22 cellular contexts compared by ENCODE assay signal in the genomic region with DNA sequence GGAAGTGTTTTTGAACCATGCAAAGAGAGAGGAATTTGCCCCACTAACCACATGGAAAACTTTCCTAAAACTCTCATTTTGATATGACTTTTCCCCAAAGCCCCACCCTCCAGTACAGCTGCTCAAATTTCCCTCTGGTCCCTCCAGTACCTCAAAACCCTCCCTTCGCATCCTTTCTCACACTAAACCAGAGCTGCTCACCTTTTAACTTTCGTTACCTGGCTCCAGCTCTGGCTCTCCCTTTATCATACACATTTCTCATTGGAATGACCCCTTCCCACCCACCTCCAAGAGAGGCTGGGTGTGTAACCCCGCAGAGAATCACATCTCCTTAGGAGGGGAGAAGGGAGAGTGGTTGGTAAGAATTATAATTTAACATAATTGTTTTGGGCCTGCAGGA.
DNase-seq lines count a peak whose midpoint lies in the region; ATAC-seq and TF ChIP-seq lines count a peak whose summit lies in the region.
"Had no signal": no experiment of that assay in that cellular context is flagged by ENCODE, and none has a peak within 500 bp of the region (broad histone marks: within the 10 kb centered on the region; RNA-seq: fewer than 3 reads in every experiment).

No MANE protein-coding gene starts in this region.

- peaks cover 14% of the 10 kb centered on the region for H3K4me1 Mint-ChIP-seq in GM23338
- peaks cover 15% of the 10 kb centered on the region for H3K4me1 Mint-ChIP-seq in WTC11
- peaks cover 12% of the 10 kb centered on the region for H3K4me1 Mint-ChIP-seq in neural crest cell

- DNase-seq in GM23338 (ENCODE audit: low spot score) (no peak), WTC11 (ENCODE audit: low spot score) (no peak), neural crest cell (ENCODE audit: low read depth, low spot score) (no peak), activated gamma-delta T cell treated with Interleukin-2 at 50 U/mL for 16 hours (no peak), suprapubic skin (ENCODE audit: low spot score in 2 of 2) (no peak), NCI-H1930 (lab: John Stamatoyannopoulos, UW) (no peak)
- DNase-seq: BE2C, DMS 273 treated with DMSO at 0.1 percent for 48 hours, DMS79 treated with DMSO at 0.1 percent for 48 hours, GOT3, MV-4-11, NCI-H1105 treated with DMSO at 0.1 percent for 48 hours, NCI-H1694, NCI-H2081 treated with DMSO at 0.1 percent for 48 hours, NCI-H2171 treated with DMSO at 0.1 percent for 48 hours, NCI-H526 treated with DMSO at 0.1 percent for 48 hours, PC-3, RPMI8226, SHP77 treated with DMSO at 0.1 percent for 48 hours, SK-N-SH had no signal

- H3K27ac Mint-ChIP-seq in GM23338 = no peak overlapping the region
- peak overlapping the region; percentile 20; the same call in 1 of the 2 replicates for H3K27ac Mint-ChIP-seq in WTC11
- H3K27ac Mint-ChIP-seq in neural crest cell (ENCODE audit: unreplicated experiment) = peak overlapping the region; percentile 21

- peak overlapping the region; percentile 100 for H3K27ac ChIP-seq in ACC112 (ENCODE audit: low read depth, low read length)
- no peak overlapping the region for H3K27ac ChIP-seq in GM23338 (ENCODE audit: low read depth)
- no peak overlapping the region for H3K27ac ChIP-seq in suprapubic skin

- H3K27me3 Mint-ChIP-seq in GM23338 (ENCODE audit: insufficient read depth, low read depth, poor library complexity) = peaks cover 9% of the 10 kb centered on the region
- H3K27me3 Mint-ChIP-seq in WTC11 (ENCODE audit: low read depth) = no peaks in the 10 kb centered on the region; the same call in 1 of the 2 replicates
- H3K27me3 Mint-ChIP-seq in neural crest cell (ENCODE audit: low read depth) = peaks cover 8% of the 10 kb centered on the region

- H3K27me3 ChIP-seq in ACC112 (ENCODE audit: insufficient read depth, low read length) (no peaks in the 10 kb centered on the region), GM23338 (ENCODE audit: insufficient read depth) (no peaks in the 10 kb centered on the region), suprapubic skin (no peaks in the 10 kb centered on the region)
- H3K27me3 ChIP-seq: BE2C had no signal

- no peak for TF ChIP-seq POLR2A in suprapubic skin (IDR thresholded peaks at IDR 0.05)

- ATAC-seq in GM23338 (no peak), WTC11 (no peak), GM21737 (IDR thresholded peaks at IDR 0.05; ENCODE audit: unreplicated experiment) (no peak)
- ATAC-seq: PC-3 had no signal

- no peaks in the 10 kb centered on the region for H4K20me1 ChIP-seq in GM23338 (replicated peaks; ENCODE audit: insufficient read depth)

- H3K36me3 Mint-ChIP-seq in GM23338 (ENCODE audit: low read depth) (peaks cover 2% of the 10 kb centered on the region; the same call in 1 of the 3 replicates), WTC11 (peaks cover 8% of the 10 kb centered on the region), neural crest cell (ENCODE audit: low read depth) (no peaks in the 10 kb centered on the region)

- no peaks in the 10 kb centered on the region for H3K79me2 ChIP-seq in ACC112 (ENCODE audit: control insufficient read depth, insufficient read depth, low read length, unreplicated experiment)
- no peaks in the 10 kb centered on the region for H3K79me2 ChIP-seq in GM23338 (replicated peaks; ENCODE audit: insufficient read depth)

- CTCF ChIA-PET in WTC11 (lab: Charles Lee) = no interaction called here

- H3F3A ChIP-seq in GM23338 (replicated peaks; ENCODE audit: low read depth) = no peaks in the 10 kb centered on the region; the same call in 1 of the 2 replicates

- no peak for TF ChIP-seq CTCF in GM23338 (conservative IDR thresholded peaks at IDR 0.05; ENCODE audit: low read depth in 2 of 2)
- TF ChIP-seq CTCF in WTC11 (IDR thresholded peaks at IDR 0.05) = no peak
- no peak for TF ChIP-seq CTCF in neural crest cell (conservative IDR thresholded peaks at IDR 0.05)
- TF ChIP-seq CTCF in suprapubic skin (IDR thresholded peaks at IDR 0.05) = no peak

- H3K4me3 ChIP-seq in ACC112 (ENCODE audit: low read depth, low read length) = no peak overlapping the region
- H3K4me3 ChIP-seq in GM23338 = no peak overlapping the region
- no peak overlapping the region for H3K4me3 ChIP-seq in suprapubic skin

- H3K36me3 ChIP-seq in ACC112 (ENCODE audit: insufficient read depth, low read length) = no peaks in the 10 kb centered on the region
- H3K36me3 ChIP-seq in GM23338 (ENCODE audit: insufficient read depth) = no peaks in the 10 kb centered on the region
- no peaks in the 10 kb centered on the region for H3K36me3 ChIP-seq in suprapubic skin
- H3K36me3 ChIP-seq: BE2C had no signal

- H3K4me3 Mint-ChIP-seq in GM23338 = no peak overlapping the region
- H3K4me3 Mint-ChIP-seq in WTC11 = no peak overlapping the region
- no peak overlapping the region for H3K4me3 Mint-ChIP-seq in neural crest cell

- peaks cover 13% of the 10 kb centered on the region; the same call in 1 of the 2 replicates for H3K9me2 ChIP-seq in GM23338 (ENCODE audit: insufficient read depth)
- H3K9me2 ChIP-seq: SK-N-SH had no signal

- peaks cover 4% of the 10 kb centered on the region; the same call in 2 of the 3 replicates for H3K9me3 Mint-ChIP-seq in GM23338
- H3K9me3 Mint-ChIP-seq in WTC11 = peaks cover 23% of the 10 kb centered on the region
- H3K9me3 Mint-ChIP-seq in neural crest cell = no peaks in the 10 kb centered on the region

- WGBS in suprapubic skin = 92% methylated on average over 3 of the region's 3 CpGs

- POLR2A ChIA-PET in WTC11 (lab: Charles Lee) = no interaction called here

- H3K4me1 ChIP-seq in ACC112 (ENCODE audit: control insufficient read depth, insufficient read depth, low read length, unreplicated experiment) (peaks cover 33% of the 10 kb centered on the region), GM23338 (ENCODE audit: insufficient read depth) (peaks cover 8% of the 10 kb centered on the region), suprapubic skin (peaks cover 22% of the 10 kb centered on the region)
- H3K4me1 ChIP-seq: BE2C had no signal

- H3K9me3 ChIP-seq in suprapubic skin = no peaks in the 10 kb centered on the region
- H3K9me3 ChIP-seq: BE2C, SK-N-SH had no signal

- no peak for TF ChIP-seq EP300 in suprapubic skin (IDR thresholded peaks at IDR 0.05)

- no peak overlapping the region for H2AFZ ChIP-seq in ACC112 (ENCODE audit: low read length, unreplicated experiment)
- peak overlapping the region; percentile 69; the same call in 1 of the 2 replicates for H2AFZ ChIP-seq in GM23338

- H3K4me2 ChIP-seq in GM23338 = no peak overlapping the region
- H3K4me2 ChIP-seq: SK-N-SH had no signal

TF ChIP-seq in GM23338, 12 proteins besides CTCF, POLR2A, EP300 and RAD21 (continues in another document):
- TF ChIP-seq, protein P1, sequence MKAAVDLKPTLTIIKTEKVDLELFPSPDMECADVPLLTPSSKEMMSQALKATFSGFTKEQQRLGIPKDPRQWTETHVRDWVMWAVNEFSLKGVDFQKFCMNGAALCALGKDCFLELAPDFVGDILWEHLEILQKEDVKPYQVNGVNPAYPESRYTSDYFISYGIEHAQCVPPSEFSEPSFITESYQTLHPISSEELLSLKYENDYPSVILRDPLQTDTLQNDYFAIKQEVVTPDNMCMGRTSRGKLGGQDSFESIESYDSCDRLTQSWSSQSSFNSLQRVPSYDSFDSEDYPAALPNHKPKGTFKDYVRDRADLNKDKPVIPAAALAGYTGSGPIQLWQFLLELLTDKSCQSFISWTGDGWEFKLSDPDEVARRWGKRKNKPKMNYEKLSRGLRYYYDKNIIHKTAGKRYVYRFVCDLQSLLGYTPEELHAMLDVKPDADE (IDR thresholded peaks at IDR 0.05) = no peak
- no peak for TF ChIP-seq NANOG (IDR thresholded peaks at IDR 0.05; ENCODE audit: borderline replicate concordance)

TF ChIP-seq in WTC11, 78 proteins besides CTCF, POLR2A, EP300 and RAD21:
- no peak for TF ChIP-seq KAT7 (CRISPR knock-in tag; IDR thresholded peaks at IDR 0.05; ENCODE audit: borderline replicate concordance)
- no peak for TF ChIP-seq CREB1 (CRISPR knock-in tag; IDR thresholded peaks at IDR 0.05)
- TF ChIP-seq, protein P2, sequence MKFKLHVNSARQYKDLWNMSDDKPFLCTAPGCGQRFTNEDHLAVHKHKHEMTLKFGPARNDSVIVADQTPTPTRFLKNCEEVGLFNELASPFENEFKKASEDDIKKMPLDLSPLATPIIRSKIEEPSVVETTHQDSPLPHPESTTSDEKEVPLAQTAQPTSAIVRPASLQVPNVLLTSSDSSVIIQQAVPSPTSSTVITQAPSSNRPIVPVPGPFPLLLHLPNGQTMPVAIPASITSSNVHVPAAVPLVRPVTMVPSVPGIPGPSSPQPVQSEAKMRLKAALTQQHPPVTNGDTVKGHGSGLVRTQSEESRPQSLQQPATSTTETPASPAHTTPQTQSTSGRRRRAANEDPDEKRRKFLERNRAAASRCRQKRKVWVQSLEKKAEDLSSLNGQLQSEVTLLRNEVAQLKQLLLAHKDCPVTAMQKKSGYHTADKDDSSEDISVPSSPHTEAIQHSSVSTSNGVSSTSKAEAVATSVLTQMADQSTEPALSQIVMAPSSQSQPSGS (CRISPR knock-in tag; IDR thresholded peaks at IDR 0.05; ENCODE audit: borderline replicate concordance, low read depth) = no peak
- TF ChIP-seq, protein P3, sequence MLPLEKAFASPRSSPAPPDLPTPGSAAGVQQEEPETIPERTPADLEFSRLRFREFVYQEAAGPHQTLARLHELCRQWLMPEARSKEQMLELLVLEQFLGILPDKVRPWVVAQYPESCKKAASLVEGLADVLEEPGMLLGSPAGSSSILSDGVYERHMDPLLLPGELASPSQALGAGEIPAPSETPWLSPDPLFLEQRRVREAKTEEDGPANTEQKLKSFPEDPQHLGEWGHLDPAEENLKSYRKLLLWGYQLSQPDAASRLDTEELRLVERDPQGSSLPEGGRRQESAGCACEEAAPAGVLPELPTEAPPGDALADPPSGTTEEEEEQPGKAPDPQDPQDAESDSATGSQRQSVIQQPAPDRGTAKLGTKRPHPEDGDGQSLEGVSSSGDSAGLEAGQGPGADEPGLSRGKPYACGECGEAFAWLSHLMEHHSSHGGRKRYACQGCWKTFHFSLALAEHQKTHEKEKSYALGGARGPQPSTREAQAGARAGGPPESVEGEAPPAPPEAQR (CRISPR knock-in tag; IDR thresholded peaks at IDR 0.05) = no peak
- TF ChIP-seq ZNF232 (CRISPR knock-in tag; IDR thresholded peaks at IDR 0.05) = no peak
- TF ChIP-seq, protein P4, sequence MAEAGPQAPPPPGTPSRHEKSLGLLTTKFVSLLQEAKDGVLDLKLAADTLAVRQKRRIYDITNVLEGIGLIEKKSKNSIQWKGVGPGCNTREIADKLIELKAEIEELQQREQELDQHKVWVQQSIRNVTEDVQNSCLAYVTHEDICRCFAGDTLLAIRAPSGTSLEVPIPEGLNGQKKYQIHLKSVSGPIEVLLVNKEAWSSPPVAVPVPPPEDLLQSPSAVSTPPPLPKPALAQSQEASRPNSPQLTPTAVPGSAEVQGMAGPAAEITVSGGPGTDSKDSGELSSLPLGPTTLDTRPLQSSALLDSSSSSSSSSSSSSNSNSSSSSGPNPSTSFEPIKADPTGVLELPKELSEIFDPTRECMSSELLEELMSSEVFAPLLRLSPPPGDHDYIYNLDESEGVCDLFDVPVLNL (CRISPR knock-in tag; IDR thresholded peaks at IDR 0.05; ENCODE audit: borderline replicate concordance, low read depth) = no peak
- TF ChIP-seq OVOL2 (CRISPR knock-in tag; IDR thresholded peaks at IDR 0.05; ENCODE audit: borderline replicate concordance) = no peak
- TF ChIP-seq SOX15 (CRISPR knock-in tag; IDR thresholded peaks at IDR 0.05) = no peak
- no peak for TF ChIP-seq MYBL2 (CRISPR knock-in tag; IDR thresholded peaks at IDR 0.05)
